ENCODE assay signal across 8 cellular contexts in the genomic region with DNA sequence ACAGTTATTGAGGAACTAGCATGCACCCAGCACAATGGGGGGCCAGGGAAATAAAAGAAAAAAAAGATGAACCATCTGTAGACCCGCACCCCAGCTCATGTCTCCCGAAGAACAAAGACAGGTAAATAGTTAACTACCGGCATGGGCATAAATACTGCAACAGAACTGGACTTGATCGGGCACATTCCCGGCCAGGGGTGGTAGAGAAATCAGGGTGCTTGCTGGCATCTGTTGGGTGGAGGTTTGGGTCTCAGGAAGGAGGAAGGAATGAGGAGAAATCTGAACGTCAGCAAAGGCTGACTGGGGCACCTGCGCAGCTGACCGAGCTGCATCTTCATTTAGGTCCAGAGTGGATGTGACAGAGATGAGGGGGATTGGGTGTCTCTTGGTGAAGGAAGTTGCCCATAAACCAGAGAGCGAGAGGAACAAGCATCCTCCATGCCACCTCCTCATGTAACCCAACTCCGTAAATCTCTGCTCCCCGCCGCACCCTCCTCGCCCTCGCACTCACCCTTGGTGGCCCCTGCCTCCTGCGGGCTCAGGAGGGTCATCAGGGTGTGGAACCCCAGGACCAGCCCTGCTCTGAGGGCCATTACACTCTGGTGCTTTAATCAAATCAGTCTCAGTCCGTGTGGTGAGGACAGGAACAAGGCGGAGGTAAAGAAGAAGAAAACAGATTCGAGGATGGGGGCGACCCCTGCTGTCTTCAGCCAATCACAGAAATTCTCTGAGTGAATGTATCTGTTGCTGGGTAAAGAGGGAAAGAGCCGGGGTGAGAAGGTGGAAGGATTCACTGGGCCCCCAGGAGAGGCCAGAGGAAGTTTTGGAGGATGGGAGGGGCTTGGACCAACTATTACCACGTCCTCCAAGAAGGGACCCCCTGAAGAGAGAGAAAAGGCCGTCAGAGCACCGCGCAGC. TPM values are rescaled to one million over a fixed set of nuclear protein-coding genes. Genes with fewer than 3 reads are reported as not detected.
DNase-seq lines count a peak whose midpoint lies in the region; ATAC-seq, FAIRE-seq and TF ChIP-seq lines count a peak whose summit lies in the region.

Gene HLA-DOA (minus strand): TSS at position 648 of the 918 bp plus-strand sequence.

- POLR2A ChIA-PET in A549 (lab: Yijun Ruan, JAX): interaction anchor here (0.6 to 0.8 kb wide), 2 partner anchors 17 to 125 kb away, joined by 3 to 6 read pairs; no protein-coding TSS in a partner anchor

- no peak for TF ChIP-seq RAD21 in A549 (conservative IDR thresholded peaks at IDR 0.05 in 1 of 2, IDR thresholded peaks at IDR 0.05 in 1 of 2)

- no peak within 1 kb of the TSS for H3K4me2 ChIP-seq in A549

- peaks cover 2% of the 10 kb centered on the region for H3K36me3 Mint-ChIP-seq in chondrocyte (ENCODE audit: low read depth)

- H3K9me3 ChIP-seq in A549 (no peaks in the 10 kb centered on the region), mononuclear cell (ENCODE audit: low read depth, low read length) (no peaks in the 10 kb centered on the region), uterus (no peaks in the 10 kb centered on the region)

- no peaks in the 10 kb centered on the region for H3K9me3 Mint-ChIP-seq in chondrocyte (ENCODE audit: low read depth)

- H3K27me3 ChIP-seq in mononuclear cell (ENCODE audit: insufficient read depth, low read length): no peaks in the 10 kb centered on the region
- H3K27me3 ChIP-seq in uterus: no peaks in the 10 kb centered on the region

- DNase-seq in A549 (ENCODE audit: low read depth in 1 of 2, low spot score in 1 of 2) (peak in 1 of 2 experiments; percentile 9), chondrocyte (ENCODE audit: low spot score) (no peak), uterus (no peak), SW480 (ENCODE audit: low spot score) (no peak)

- intact Hi-C loops in uterus (cut with DNase I; ENCODE audit: low total_unique reads): no loop called here

- TF ChIP-seq POLR2A in A549 (IDR thresholded peaks at IDR 0.05; ENCODE audit: low read length) (no peak), uterus (IDR thresholded peaks at IDR 0.05) (peak in 1 of 2 donors; percentile 24)

- H3K4me1 Mint-ChIP-seq in chondrocyte (ENCODE audit: low read depth): peaks cover 4% of the 10 kb centered on the region

- WGBS in A549 (ENCODE audit: missing lambda C conversion rate): 47% methylated on average over 23 of the region's 24 CpGs

- CTCF ChIA-PET in A549 (lab: Yijun Ruan, JAX): interaction anchor here (1.3 kb wide), 1 partner anchor 240 kb away, joined by 5 read pairs; no protein-coding TSS in a partner anchor

- no peak for TF ChIP-seq EP300 in A549 (IDR thresholded peaks at IDR 0.05)

- H3K27me3 Mint-ChIP-seq in chondrocyte (ENCODE audit: low read depth): peaks cover 67% of the 10 kb centered on the region

- no peak within 1 kb of the TSS for H3K27ac ChIP-seq in A549
- H3K27ac ChIP-seq in uterus: peak within 1 kb of the TSS in 1 of 2 donors; percentile 57

- H3K4me3 Mint-ChIP-seq in chondrocyte (ENCODE audit: unreplicated experiment): peak within 1 kb of the TSS; percentile 52

- ATAC-seq in A549 (peak in 1 of 2 experiments; percentile 78; a peak in 3 of 6 replicates), GM18508 (IDR thresholded peaks at IDR 0.05; ENCODE audit: insufficient read depth, unreplicated experiment) (peak; percentile 74), HG02885 (IDR thresholded peaks at IDR 0.05; ENCODE audit: poor library complexity, unreplicated experiment) (peak; percentile 89), SK-N-SH treated with all-trans-retinoic acid at 6 μM for 48 hours (peak; percentile 61)

- no peaks in the 10 kb centered on the region for H3K36me3 ChIP-seq in uterus

- H3K4me3 ChIP-seq in A549: no peak within 1 kb of the TSS
- H3K4me3 ChIP-seq in mononuclear cell (ENCODE audit: low read length): peak within 1 kb of the TSS; percentile 57
- no peak within 1 kb of the TSS for H3K4me3 ChIP-seq in uterus

- FAIRE-seq in A549 (lab: Jason Lieb, UNC): no peak

- H3K4me1 ChIP-seq in A549 (no peaks in the 10 kb centered on the region), mononuclear cell (ENCODE audit: insufficient read depth, low read length) (peaks cover 37% of the 10 kb centered on the region), uterus (no peaks in the 10 kb centered on the region)

- no peak within 1 kb of the TSS for H3K27ac Mint-ChIP-seq in chondrocyte (ENCODE audit: unreplicated experiment)

- TF ChIP-seq CTCF in A549 (IDR thresholded peaks at IDR 0.05) (no peak), chondrocyte (IDR thresholded peaks at IDR 0.05) (no peak), uterus (IDR thresholded peaks at IDR 0.05) (no peak)

TF ChIP-seq in A549, 52 proteins besides CTCF, POLR2A, EP300 and RAD21:
- no peak for TF ChIP-seq MAFK (IDR thresholded peaks at IDR 0.05; ENCODE audit: partially characterized antibody)
- TF ChIP-seq RFX5 (IDR thresholded peaks at IDR 0.05): peak; percentile 94

TF ChIP-seq in SK-N-SH treated with all-trans-retinoic acid at 6 μM for 48 hours, 23 proteins besides CTCF, POLR2A, EP300 and RAD21:
- TF ChIP-seq TCF4 (CRISPR knock-in tag; IDR thresholded peaks at IDR 0.05; ENCODE audit: borderline replicate concordance) (no peak), POU6F1 (CRISPR knock-in tag; IDR thresholded peaks at IDR 0.05; ENCODE audit: borderline replicate concordance, low read depth) (no peak), ZNF70 (CRISPR knock-in tag; IDR thresholded peaks at IDR 0.05) (no peak), SNAI2 (CRISPR knock-in tag; IDR thresholded peaks at IDR 0.05) (no peak)
- TF ChIP-seq, protein P1, sequence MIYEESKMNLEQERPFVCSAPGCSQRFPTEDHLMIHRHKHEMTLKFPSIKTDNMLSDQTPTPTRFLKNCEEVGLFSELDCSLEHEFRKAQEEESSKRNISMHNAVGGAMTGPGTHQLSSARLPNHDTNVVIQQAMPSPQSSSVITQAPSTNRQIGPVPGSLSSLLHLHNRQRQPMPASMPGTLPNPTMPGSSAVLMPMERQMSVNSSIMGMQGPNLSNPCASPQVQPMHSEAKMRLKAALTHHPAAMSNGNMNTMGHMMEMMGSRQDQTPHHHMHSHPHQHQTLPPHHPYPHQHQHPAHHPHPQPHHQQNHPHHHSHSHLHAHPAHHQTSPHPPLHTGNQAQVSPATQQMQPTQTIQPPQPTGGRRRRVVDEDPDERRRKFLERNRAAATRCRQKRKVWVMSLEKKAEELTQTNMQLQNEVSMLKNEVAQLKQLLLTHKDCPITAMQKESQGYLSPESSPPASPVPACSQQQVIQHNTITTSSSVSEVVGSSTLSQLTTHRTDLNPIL (CRISPR knock-in tag; IDR thresholded peaks at IDR 0.05; ENCODE audit: low read depth): no peak

RNA-seq across cellular contexts. Expression of gene HLA-DOA, which starts in this region (rescaled TPM):
- polyA plus RNA-seq in A549 (2011; rRNA removed) (0.25 and 0.27 TPM in 2 replicates), A549 (2017; fragmentation: RNase III; extraction: RNeasy Plus Mini Kit Qiagen cat#74134 plus additional on column Dnase treatment) (0.03 TPM in 1 of 3 replicates, not detected in the others)
- polyA plus RNA-seq in A549 (2012; cell fraction: cytosol; rRNA removed): 0.03 TPM in 1 of 2 replicates, not detected in the other
- 0.20 TPM in 1 of 2 replicates, not detected in the other for polyA plus RNA-seq in A549 (2012; cell fraction: nucleus; rRNA removed)
- 0.10 and 0.12 TPM in 2 replicates for polyA minus RNA-seq in A549 (2011; rRNA and poly(A)+ RNA removed)
- total RNA-seq in chondrocyte (not detected in 3 replicates), mononuclear cell (16.2 TPM), uterus (10 to 100 TPM in 3 of 4 donors, 1 to 10 TPM in 1; 8.2 to 34.1 (median 18.4) TPM)
